Comparison of ENCODE assay signal across 7 cellular contexts in the genomic region with DNA sequence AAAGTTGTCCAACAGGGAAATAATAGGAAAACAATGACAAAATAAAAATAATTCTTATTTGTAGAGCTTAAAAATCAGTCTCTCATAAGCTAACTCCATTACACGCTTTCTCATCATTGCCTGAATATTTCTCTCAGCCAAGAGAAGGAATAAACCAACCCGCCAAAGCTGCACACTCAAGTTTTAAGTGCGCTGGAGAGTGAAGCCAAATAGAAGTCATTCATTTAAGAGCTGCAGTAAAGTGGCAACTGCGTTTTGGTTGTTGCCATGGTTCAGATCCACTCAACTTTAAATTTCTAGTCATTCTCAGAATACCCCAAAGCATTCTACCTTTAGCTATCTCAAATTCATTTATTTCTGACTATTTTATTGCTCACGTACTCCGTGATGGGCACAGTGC.
"Had no signal": no experiment of that assay in that cellular context is flagged by ENCODE, and none has a peak within 500 bp of the region (broad histone marks: within the 10 kb centered on the region; RNA-seq: fewer than 3 reads in every experiment).

No MANE protein-coding gene starts in this region.

- H2AFZ ChIP-seq: GM23248 had no signal

- DNase-seq: GM23248, GOT3, H9, HCEC 1CT, IMR-90 had no signal

- H3K4me3 ChIP-seq: GM23248, K562 had no signal

- H3K9ac ChIP-seq: GM23248 had no signal

- ATAC-seq: K562 had no signal

- H3K27ac ChIP-seq: GM23248 had no signal

- FAIRE-seq: H54, K562 had no signal
